ENCODE assay signal across 14 cellular contexts in genomic region chr20:22890605-22891300, GRCh38.
"Had no signal": no experiment of that assay in that cellular context is flagged by ENCODE, and none has a peak within 500 bp of the region (broad histone marks: within the 10 kb centered on the region; RNA-seq: fewer than 3 reads in every experiment).

No MANE protein-coding gene starts in this region.

- H3K27ac Mint-ChIP-seq: dendritic cell treated with granulocyte-macrophage colony-stimulating factor and Interleukin-4, amounts not matched to agents 40 ng/mL and 50 ng/mL, for 4 days; natural killer cell; neural progenitor cell had no signal

- DNase-seq: foreskin melanocyte; head of caudate nucleus; hippocampal formation; left colon; natural killer cell; nucleus accumbens; ovary; stimulated activated CD4-positive, alpha-beta T cell treated with anti-CD3 and anti-CD28 coated beads, Interleukin-2, amount 100 ng/mL, for 48 hours; stimulated activated naive CD4-positive, alpha-beta T cell treated with Interleukin-2 at 50 U/mL for 16 hours; trophoblast cell had no signal

- H3K27ac ChIP-seq: neural progenitor cell, ovary, right atrium auricular region had no signal

- H3K4me3 ChIP-seq: neural progenitor cell, ovary, right atrium auricular region, smooth muscle cell had no signal

- H3K4me3 Mint-ChIP-seq: dendritic cell treated with granulocyte-macrophage colony-stimulating factor and Interleukin-4, amounts not matched to agents 40 ng/mL and 50 ng/mL, for 4 days; natural killer cell; neural progenitor cell had no signal

- H3K36me3 ChIP-seq: neural progenitor cell, ovary, right atrium auricular region had no signal

- H3K27me3 ChIP-seq: neural progenitor cell, ovary, right atrium auricular region had no signal

- H3K4me1 Mint-ChIP-seq: natural killer cell had no signal

- ATAC-seq: left colon, natural killer cell had no signal

- H3K4me1 ChIP-seq: neural progenitor cell, right atrium auricular region had no signal

- H3K9me3 ChIP-seq: ovary, right atrium auricular region had no signal

- H3K36me3 Mint-ChIP-seq: neural progenitor cell had no signal
